Comparison of ENCODE assay signal across 22 cellular contexts in genomic region chr1:238552271-238552670, GRCh38.
"Had no signal": no experiment of that assay in that cellular context is flagged by ENCODE, and none has a peak within 500 bp of the region (broad histone marks: within the 10 kb centered on the region; RNA-seq: fewer than 3 reads in every experiment).

No MANE protein-coding gene starts in this region.

- H3K36me3 Mint-ChIP-seq: activated CD4-positive, alpha-beta memory T cell treated with anti-CD3 and anti-CD28 coated beads for 36 hours; activated naive CD8-positive, alpha-beta T cell; natural killer cell had no signal

- H3K4me1 ChIP-seq: lower lobe of right lung, prostate gland, suprapubic skin, vagina had no signal

- ATAC-seq: activated CD4-positive, alpha-beta T cell treated with anti-CD3 and anti-CD28 coated beads for 36 hours; effector memory CD8-positive, alpha-beta T cell; lower lobe of right lung; natural killer cell; right cardiac atrium had no signal

- H3K4me3 ChIP-seq: lower lobe of right lung, prostate gland, skin epidermis, suprapubic skin, vagina had no signal

- H3K27me3 ChIP-seq: suprapubic skin, vagina had no signal

- H3K27ac ChIP-seq: epithelial cell of prostate, lower lobe of right lung, prostate gland, skin epidermis, suprapubic skin, vagina had no signal

- H3K4me3 Mint-ChIP-seq: activated CD4-positive, alpha-beta memory T cell treated with anti-CD3 and anti-CD28 coated beads for 36 hours; activated CD4-positive, alpha-beta T cell treated with anti-CD3 and anti-CD28 coated beads for 36 hours; activated naive CD8-positive, alpha-beta T cell; activated T-helper 1 cell treated with anti-CD3 and anti-CD28 coated beads, Interleukin-12 subunit alpha, Interleukin-12 subunit beta, Interleukin-2, Interleukin-4 antibody, amounts not matched to agents 30 ng/mL and 10 ng/mL and 1 ng/mL, durations not matched to agents 14 hours and 24 hours and 36 hours; effector memory CD8-positive, alpha-beta T cell; natural killer cell; stimulated activated naive CD8-positive, alpha-beta T cell treated with anti-CD3 and anti-CD28 coated beads, Interleukin-15, Interleukin-2, amounts not matched to agents 100 ng/mL and 50 ng/mL, for 24 hours; T-helper 2 cell treated with Interferon-gamma antibody and Interleukin-4, amounts not matched to agents 5 μg/mL and 100 μg/mL, for 36 hours had no signal

- H3K9me3 Mint-ChIP-seq: activated T-helper 1 cell treated with anti-CD3 and anti-CD28 coated beads, Interleukin-12 subunit alpha, Interleukin-12 subunit beta, Interleukin-2, Interleukin-4 antibody, amounts not matched to agents 30 ng/mL and 10 ng/mL and 1 ng/mL, durations not matched to agents 14 hours and 24 hours and 36 hours had no signal

- H3K9me3 ChIP-seq: lower lobe of right lung, prostate gland, suprapubic skin, vagina had no signal

- H3K27ac Mint-ChIP-seq: activated CD4-positive, alpha-beta memory T cell treated with anti-CD3 and anti-CD28 coated beads for 36 hours; activated CD4-positive, alpha-beta T cell treated with anti-CD3 and anti-CD28 coated beads for 36 hours; activated naive CD8-positive, alpha-beta T cell; activated T-helper 1 cell treated with anti-CD3 and anti-CD28 coated beads, Interleukin-12 subunit alpha, Interleukin-12 subunit beta, Interleukin-2, Interleukin-4 antibody, amounts not matched to agents 30 ng/mL and 10 ng/mL and 1 ng/mL, durations not matched to agents 14 hours and 24 hours and 36 hours; effector memory CD8-positive, alpha-beta T cell; natural killer cell; stimulated activated naive CD8-positive, alpha-beta T cell treated with anti-CD3 and anti-CD28 coated beads, Interleukin-15, Interleukin-2, amounts not matched to agents 100 ng/mL and 50 ng/mL, for 24 hours; T-helper 2 cell treated with Interferon-gamma antibody and Interleukin-4, amounts not matched to agents 5 μg/mL and 100 μg/mL, for 36 hours had no signal

- H3K4me1 Mint-ChIP-seq: activated CD4-positive, alpha-beta T cell treated with anti-CD3 and anti-CD28 coated beads for 36 hours; natural killer cell had no signal

- H3K27me3 Mint-ChIP-seq: activated CD4-positive, alpha-beta memory T cell treated with anti-CD3 and anti-CD28 coated beads for 36 hours; activated CD4-positive, alpha-beta T cell treated with anti-CD3 and anti-CD28 coated beads for 36 hours; activated naive CD8-positive, alpha-beta T cell; effector memory CD8-positive, alpha-beta T cell; stimulated activated naive CD8-positive, alpha-beta T cell treated with anti-CD3 and anti-CD28 coated beads, Interleukin-15, Interleukin-2, amounts not matched to agents 100 ng/mL and 50 ng/mL, for 24 hours had no signal

- DNase-seq: activated CD4-positive, alpha-beta memory T cell treated with anti-CD3 and anti-CD28 coated beads for 36 hours; activated CD4-positive, alpha-beta T cell treated with anti-CD3 and anti-CD28 coated beads for 36 hours; activated T-cell treated with anti-CD3 and anti-CD28 coated beads for 4 hours; amniotic stem cell; dermis blood vessel endothelial cell; effector memory CD8-positive, alpha-beta T cell; head of caudate nucleus; lower lobe of right lung; natural killer cell; right cardiac atrium; stimulated activated CD4-positive, alpha-beta T cell treated with anti-CD3 and anti-CD28 coated beads, Interleukin-15, amount 100 ng/mL, for 24 hours; stimulated activated CD4-positive, alpha-beta T cell treated with anti-CD3 and anti-CD28 coated beads, Interleukin-2, amount 100 ng/mL, for 48 hours; trophoblast cell had no signal

- H3K36me3 ChIP-seq: lower lobe of right lung, prostate gland, suprapubic skin, vagina had no signal
